Comparison of ENCODE assay signal across 22 cellular contexts in the genomic region with DNA sequence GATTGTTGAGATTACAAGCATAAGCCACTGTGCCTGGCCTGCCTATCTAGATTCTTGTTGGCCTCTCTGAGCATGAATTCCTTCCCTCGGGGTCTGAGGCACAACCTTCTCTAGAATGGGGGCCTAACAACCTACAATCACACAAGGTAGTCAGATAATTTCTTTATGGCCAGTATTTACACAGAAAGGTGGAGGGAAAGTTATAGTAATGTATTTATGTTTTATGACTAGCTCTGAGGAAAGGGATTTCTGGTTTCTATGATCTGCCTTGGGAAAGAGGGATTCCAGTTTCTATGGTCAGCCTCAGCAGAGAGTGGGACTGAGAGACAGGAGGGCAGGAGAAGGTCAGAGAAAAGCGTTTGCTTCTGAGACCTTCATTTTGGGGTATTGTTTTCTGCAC.
DNase-seq lines count a peak whose midpoint lies in the region; ATAC-seq, FAIRE-seq and TF ChIP-seq lines count a peak whose summit lies in the region.
"Had no signal": no experiment of that assay in that cellular context is flagged by ENCODE, and none has a peak within 500 bp of the region (broad histone marks: within the 10 kb centered on the region; RNA-seq: fewer than 3 reads in every experiment).

No MANE protein-coding gene starts in this region.

- peaks cover 7% of the 10 kb centered on the region for H3K9me3 Mint-ChIP-seq in activated CD4-positive, alpha-beta T cell treated with anti-CD3 and anti-CD28 coated beads, Interleukin-2, amount 10 ng/mL, durations not matched to agents 24 days and 14 days

- H3K4me1 ChIP-seq in GM12878 (ENCODE audit: control insufficient read depth, insufficient read depth, low read length) (peaks cover 35% of the 10 kb centered on the region), mucosa of descending colon (ENCODE audit: low read depth) (no peaks in the 10 kb centered on the region)

- peaks cover 14% of the 10 kb centered on the region for H3K4me1 Mint-ChIP-seq in activated CD4-positive, alpha-beta T cell treated with anti-CD3 and anti-CD28 coated beads, Interleukin-2, amount 10 ng/mL, durations not matched to agents 24 days and 14 days

- WGBS in GM12878 (ENCODE audit: insufficient coverage, insufficient replicate concordance, low lambda C conversion rate, missing lambda C conversion rate): 31% methylated on average over 2 of the region's 2 CpGs
- 83 to 98% methylated on average over 2 of the region's 2 CpGs for WGBS in lower leg skin, 2 donors

- H3K36me3 Mint-ChIP-seq in activated CD4-positive, alpha-beta T cell treated with anti-CD3 and anti-CD28 coated beads, Interleukin-2, amount 10 ng/mL, durations not matched to agents 24 days and 14 days (ENCODE audit: low read depth): peaks cover 28% of the 10 kb centered on the region

- no peaks in the 10 kb centered on the region for H4K20me1 ChIP-seq in GM12878 (ENCODE audit: control insufficient read depth, insufficient read depth)

- intact Hi-C loops in activated CD4-positive, alpha-beta T cell treated with anti-CD3 and anti-CD28 coated beads, Interleukin-2, amount 10 ng/mL, durations not matched to agents 24 days and 14 days (cut with micrococcal nuclease): no loop called here
- intact Hi-C loops in GM12878 (cut with micrococcal nuclease; ENCODE audit: unreplicated experiment): loop anchor here (5.0 to 10.0 kb wide), 2 partner anchors 65 to 108 kb away; partner anchors contain the start of gene SIPA1L1
- intact Hi-C loops in mucosa of descending colon (cut with DNase I, micrococcal nuclease): no loop called here
- intact Hi-C loops in head of caudate nucleus (cut with DNase I): no loop called here
- intact Hi-C loops in lower leg skin (cut with DNase I; ENCODE audit: low total_unique reads): no loop called here

- no peak overlapping the region for H3K4me3 Mint-ChIP-seq in activated CD4-positive, alpha-beta T cell treated with anti-CD3 and anti-CD28 coated beads, Interleukin-2, amount 10 ng/mL, durations not matched to agents 24 days and 14 days
- H3K4me3 Mint-ChIP-seq: CD14-positive monocyte had no signal

- H3K9me3 ChIP-seq in GM12878 (replicated peaks; ENCODE audit: control insufficient read depth, insufficient read depth, low read length): no peaks in the 10 kb centered on the region; the same call in none of the 3 replicates
- no peaks in the 10 kb centered on the region for H3K9me3 ChIP-seq in mucosa of descending colon

- H3K27me3 ChIP-seq in GM12878 (replicated peaks in 1 of 2; ENCODE audit: control insufficient read depth in 2 of 2, insufficient read depth in 2 of 2, low read length in 1 of 2): no peaks in the 10 kb centered on the region

- SMC1A ChIA-PET in GM12878 (lab: Charles Lee; ENCODE audit: uncharacterized antibody, unreplicated experiment): interaction anchor here (0.7 to 6.2 kb wide), 17 partner anchors 8 to 181 kb away, joined by 3 to 63 read pairs (median 14); no protein-coding TSS in a partner anchor

- RAD21 ChIA-PET in GM12878 (lab: Charles Lee; ENCODE audit: unreplicated experiment): interaction anchor here (0.7 to 4.1 kb wide), 13 partner anchors 9 to 120 kb away, joined by 3 to 28 read pairs (median 4); no protein-coding TSS in a partner anchor

- TF ChIP-seq RAD21 in GM12878 (IDR thresholded peaks at IDR 0.05; ENCODE audit: insufficient read depth, low read depth, low read length): no peak

- CTCF ChIA-PET in GM12878 (lab: Yijun Ruan, JAX): interaction anchor here (0.7 to 1.4 kb wide), 5 partner anchors 8 to 423 kb away, joined by 3 to 4 read pairs (median 3); no protein-coding TSS in a partner anchor

- H3K4me3 ChIP-seq in GM12878: no peak overlapping the region
- H3K4me3 ChIP-seq in mucosa of descending colon: no peak overlapping the region
- H3K4me3 ChIP-seq in lower leg skin (ENCODE audit: low read depth, poor library complexity, severe bottlenecking): no peak overlapping the region
- H3K4me3 ChIP-seq: GM23248 had no signal

- TF ChIP-seq CTCF in GM12878 (IDR thresholded peaks at IDR 0.05 in 2 of 3, conservative IDR thresholded peaks at IDR 0.05 in 1 of 3; ENCODE audit: control insufficient read depth in 2 of 3, extremely low read depth in 1 of 3, insufficient read depth in 1 of 3, low read depth in 3 of 3, low read length in 3 of 3) (no peak), mucosa of descending colon (IDR thresholded peaks at IDR 0.05) (no peak), lower leg skin (IDR thresholded peaks at IDR 0.05) (no peak)

- ATAC-seq in GM12878 (no peak), mucosa of descending colon (peak; percentile 69), left lobe of liver (no peak)
- ATAC-seq: Right ventricle myocardium inferior had no signal

- H3K36me3 ChIP-seq in GM12878 (ENCODE audit: control insufficient read depth in 2 of 2, insufficient read depth in 2 of 2, low read length in 1 of 2) (no peaks in the 10 kb centered on the region; a peak in 2 of 4 replicates), mucosa of descending colon (ENCODE audit: low read depth) (no peaks in the 10 kb centered on the region)

- in situ Hi-C loops in GM12878 (cut with MboI): no loop called here

- POLR2A ChIA-PET in GM12878 (lab: Charles Lee): interaction anchor here (0.6 to 1.5 kb wide), 7 partner anchors 12 to 122 kb away, joined by 3 to 5 read pairs (median 3); no protein-coding TSS in a partner anchor

- BruUV-seq in GM12878 (replicated peaks; lab: Mats Ljungman, UMichigan): no TSS peak

- no peak for TF ChIP-seq EP300 in GM12878 (IDR thresholded peaks at IDR 0.05; ENCODE audit: borderline replicate concordance in 1 of 2, control insufficient read depth in 1 of 2, low read depth in 2 of 2, low read length in 2 of 2)

- FAIRE-seq in GM12878 (lab: Jason Lieb, UNC) (no peak), urothelium cell line (lab: Jason Lieb, UNC) (peak; percentile 20)
- FAIRE-seq: RCC 7860 had no signal

- no peak overlapping the region; the same call in 1 of the 2 replicates for H3K4me2 ChIP-seq in GM12878 (ENCODE audit: control insufficient read depth, insufficient read depth)

- H3K27ac Mint-ChIP-seq in activated CD4-positive, alpha-beta T cell treated with anti-CD3 and anti-CD28 coated beads, Interleukin-2, amount 10 ng/mL, durations not matched to agents 24 days and 14 days: no peak overlapping the region

- H3K79me2 ChIP-seq in GM12878 (ENCODE audit: control insufficient read depth, insufficient read depth, low read length): peaks cover 79% of the 10 kb centered on the region

- DNase-seq in activated CD4-positive, alpha-beta T cell treated with anti-CD3 and anti-CD28 coated beads, Interleukin-2, amount 10 ng/mL, durations not matched to agents 24 days and 14 days: peak; percentile 22
- no peak for DNase-seq in activated CD4-positive, alpha-beta T cell treated with anti-CD3 and anti-CD28 coated beads, Interleukin-2, amount 50 U/mL, for 48 hours
- DNase-seq in GM12878 (ENCODE audit: low read depth, low spot score) (no peak), mucosa of descending colon (no peak), urothelium cell line (ENCODE audit: low spot score) (no peak), head of caudate nucleus (no peak), left lobe of liver (ENCODE audit: low spot score) (no peak), lower leg skin (ENCODE audit: low spot score in 2 of 2) (no peak)
- DNase-seq: AML-193; COR-L47; DMS 273 treated with DMSO at 0.1 percent for 48 hours; DND-41; GM23248; NCI-H1436 treated with DMSO at 0.1 percent for 48 hours; NCI-H2029; NCI-H446 treated with DMSO at 0.1 percent for 48 hours; NK-92 treated with Interleukin-12 subunit alpha and Interleukin-12 subunit beta, amount 100 ng/mL, for 24 hours had no signal

- H3K27me3 Mint-ChIP-seq in activated CD4-positive, alpha-beta T cell treated with anti-CD3 and anti-CD28 coated beads, Interleukin-2, amount 10 ng/mL, durations not matched to agents 24 days and 14 days: no peaks in the 10 kb centered on the region

- H3K9ac ChIP-seq in GM12878 (ENCODE audit: control insufficient read depth, insufficient read depth, low read length): no peak overlapping the region
- H3K9ac ChIP-seq: GM23248 had no signal

- TF ChIP-seq POLR2A in GM12878 (IDR thresholded peaks at IDR 0.05; ENCODE audit: low read depth, low read length) (no peak), lower leg skin (IDR thresholded peaks at IDR 0.05) (no peak)

- peak overlapping the region; percentile 84 for H3K27ac ChIP-seq in GM12878 (ENCODE audit: control insufficient read depth, insufficient read depth)
- H3K27ac ChIP-seq: 22Rv1, GM23248, HL-60 had no signal

- H2AFZ ChIP-seq in GM12878 (ENCODE audit: control insufficient read depth, low read depth, low read length): no peak overlapping the region
- H2AFZ ChIP-seq: GM23248 had no signal

TF ChIP-seq in GM12878, 131 proteins besides CTCF, POLR2A, EP300 and RAD21 (continues in another document):
- TF ChIP-seq MTA3 (IDR thresholded peaks at IDR 0.05; ENCODE audit: borderline replicate concordance, low read length) (no peak), EGR1 (IDR thresholded peaks at IDR 0.05; ENCODE audit: borderline replicate concordance in 1 of 2, low read depth in 2 of 2, low read length in 2 of 2) (no peak), ETV6 (conservative IDR thresholded peaks at IDR 0.05 in 1 of 2, IDR thresholded peaks at IDR 0.05 in 1 of 2; ENCODE audit: borderline replicate concordance in 1 of 2, low read depth in 1 of 2) (no peak), MEF2B (IDR thresholded peaks at IDR 0.05; ENCODE audit: partially characterized antibody, poor library complexity, severe bottlenecking) (no peak), HDGF (IDR thresholded peaks at IDR 0.05) (no peak), GATAD2B (conservative IDR thresholded peaks at IDR 0.05; ENCODE audit: low read depth) (no peak), ELK1 (IDR thresholded peaks at IDR 0.05; ENCODE audit: low read depth, low read length) (no peak)
